Comparison of ENCODE assay signal across 28 cellular contexts in the genomic region with DNA sequence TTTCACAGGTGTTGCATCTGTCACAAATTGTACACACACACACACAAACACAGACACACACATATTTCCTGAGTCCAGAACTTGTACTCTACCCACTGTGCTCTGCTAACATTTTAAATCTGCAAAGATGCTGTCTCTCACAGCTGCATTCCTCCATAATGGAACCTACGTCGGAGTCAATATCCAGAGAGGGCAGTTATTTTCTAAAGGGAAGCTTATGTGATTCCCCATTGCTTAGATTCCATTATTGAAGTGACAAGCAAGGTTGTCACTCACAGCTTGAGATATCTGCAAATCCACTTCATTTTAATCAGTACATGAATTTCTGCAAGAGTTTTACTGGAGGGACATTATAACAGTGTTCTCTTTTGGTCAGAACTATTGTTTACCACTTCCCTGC.
"Had no signal": no experiment of that assay in that cellular context is flagged by ENCODE, and none has a peak within 500 bp of the region (broad histone marks: within the 10 kb centered on the region; RNA-seq: fewer than 3 reads in every experiment).

No MANE protein-coding gene starts in this region.

- H3K4me1 ChIP-seq: colonic mucosa, esophagus muscularis mucosa, esophagus squamous epithelium, foreskin keratinocyte, gastrocnemius medialis, gastroesophageal sphincter, heart left ventricle, heart right ventricle had no signal

- FAIRE-seq: colon, endometrium, endothelial cell of umbilical vein, frontal cortex had no signal

- ATAC-seq: effector memory CD8-positive, alpha-beta T cell; esophagus mucosa; foreskin keratinocyte; gastrocnemius medialis; gastroesophageal sphincter; heart left ventricle; heart right ventricle had no signal

- H3K36me3 ChIP-seq: colonic mucosa, esophagus muscularis mucosa, esophagus squamous epithelium, gastrocnemius medialis, gastroesophageal sphincter, heart left ventricle, heart right ventricle had no signal

- H3K27ac ChIP-seq: colonic mucosa, coronary artery, dorsolateral prefrontal cortex, epithelial cell of prostate, esophagus muscularis mucosa, esophagus squamous epithelium, foreskin keratinocyte, gastrocnemius medialis, gastroesophageal sphincter, heart left ventricle, heart right ventricle had no signal

- H3K27me3 ChIP-seq: colonic mucosa, dorsolateral prefrontal cortex, esophagus muscularis mucosa, esophagus squamous epithelium, foreskin keratinocyte, gastrocnemius medialis, gastroesophageal sphincter, heart left ventricle, heart right ventricle had no signal

- DNase-seq: colonic mucosa; cortex of kidney; dermis blood vessel endothelial cell; dorsolateral prefrontal cortex; effector CD4-positive, alpha-beta T cell; effector CD8-positive, alpha-beta T cell; effector memory CD4-positive, alpha-beta T cell; effector memory CD8-positive, alpha-beta T cell; endodermal cell; erythroblast; esophagus squamous epithelium; foreskin fibroblast; foreskin keratinocyte; foreskin melanocyte; gastrocnemius medialis; glutamatergic neuron; head of caudate nucleus; heart left ventricle; heart right ventricle had no signal

- H3K9me3 ChIP-seq: colonic mucosa, esophagus muscularis mucosa, esophagus squamous epithelium, gastrocnemius medialis, gastroesophageal sphincter had no signal

- H3K4me3 ChIP-seq: colonic mucosa, coronary artery, dorsolateral prefrontal cortex, esophagus muscularis mucosa, esophagus squamous epithelium, gastrocnemius medialis, gastroesophageal sphincter, heart left ventricle, heart right ventricle had no signal
